Comparison of ENCODE assay signal across 28 cellular contexts in genomic region chr22:45092644-45093043, GRCh38.
"Had no signal": no experiment of that assay in that cellular context is flagged by ENCODE, and none has a peak within 500 bp of the region (broad histone marks: within the 10 kb centered on the region; RNA-seq: fewer than 3 reads in every experiment).

No MANE protein-coding gene starts in this region.

- H3K27ac Mint-ChIP-seq: dendritic cell treated with granulocyte-macrophage colony-stimulating factor and Interleukin-4, amounts not matched to agents 40 ng/mL and 50 ng/mL, for 4 days; effector memory CD8-positive, alpha-beta T cell; endodermal cell had no signal

- H3K9me3 Mint-ChIP-seq: dendritic cell treated with granulocyte-macrophage colony-stimulating factor and Interleukin-4, amounts not matched to agents 40 ng/mL and 50 ng/mL, for 4 days; effector memory CD8-positive, alpha-beta T cell had no signal

- DNase-seq: colonic mucosa; cortex of kidney; dermis blood vessel endothelial cell; dorsolateral prefrontal cortex; effector CD4-positive, alpha-beta T cell; effector CD8-positive, alpha-beta T cell; effector memory CD4-positive, alpha-beta T cell; effector memory CD8-positive, alpha-beta T cell; endodermal cell; erythroblast; esophagus squamous epithelium; foreskin fibroblast; foreskin keratinocyte; foreskin melanocyte; gastrocnemius medialis; head of caudate nucleus; heart left ventricle; heart right ventricle had no signal

- H3K27me3 ChIP-seq: colonic mucosa had no signal

- H3K4me3 Mint-ChIP-seq: dendritic cell treated with granulocyte-macrophage colony-stimulating factor and Interleukin-4, amounts not matched to agents 40 ng/mL and 50 ng/mL, for 4 days; effector memory CD8-positive, alpha-beta T cell; endodermal cell had no signal

- FAIRE-seq: colon, endometrium, endothelial cell of umbilical vein, frontal cortex had no signal

- H3K27ac ChIP-seq: colonic mucosa, coronary artery, dorsolateral prefrontal cortex, epithelial cell of prostate, esophagus muscularis mucosa, esophagus squamous epithelium, foreskin keratinocyte, gastrocnemius medialis, gastroesophageal sphincter, heart left ventricle, heart right ventricle had no signal

- H3K4me1 ChIP-seq: colonic mucosa, esophagus muscularis mucosa, foreskin keratinocyte, gastrocnemius medialis, gastroesophageal sphincter, heart left ventricle, heart right ventricle had no signal

- H3K9me3 ChIP-seq: colonic mucosa, gastrocnemius medialis had no signal

- H3K4me3 ChIP-seq: colonic mucosa, coronary artery, dorsolateral prefrontal cortex, esophagus muscularis mucosa, esophagus squamous epithelium, gastrocnemius medialis, gastroesophageal sphincter, heart left ventricle, heart right ventricle had no signal

- ATAC-seq: effector memory CD8-positive, alpha-beta T cell; esophagus mucosa; foreskin keratinocyte; gastrocnemius medialis; gastroesophageal sphincter; heart left ventricle; heart right ventricle had no signal

- H3K36me3 ChIP-seq: colonic mucosa, esophagus muscularis mucosa, esophagus squamous epithelium, gastrocnemius medialis, gastroesophageal sphincter, heart left ventricle, heart right ventricle had no signal
